Comparison of ENCODE assay signal across 27 cellular contexts in genomic region chr4:26201119-26201518, GRCh38.
A peak's percentile ranks its signal among the peaks of the same experiment; 100 is the strongest.
DNase-seq lines count a peak whose midpoint lies in the region; ATAC-seq lines count a peak whose summit lies in the region.
"Had no signal": no experiment of that assay in that cellular context is flagged by ENCODE, and none has a peak within 500 bp of the region (broad histone marks: within the 10 kb centered on the region; RNA-seq: fewer than 3 reads in every experiment).

No MANE protein-coding gene starts in this region.

- DNase-seq in EH (ENCODE audit: low read depth): peak; percentile 64
- peak; percentile 40 for DNase-seq in HS-5 (ENCODE audit: low read depth)
- DNase-seq in SKM-1 treated with dmso at 0.1 percent for 144 hours (lab: John Stamatoyannopoulos, UW; ENCODE audit: unreplicated experiment): peak; percentile 71
- peak; percentile 43 for DNase-seq in kidney tubule cell (ENCODE audit: low spot score)
- no peak for DNase-seq in medulla oblongata (ENCODE audit: extremely low spot score)
- DNase-seq: activated CD4-positive, alpha-beta T cell treated with anti-CD3 and anti-CD28 coated beads for 48 hours; activated naive CD8-positive, alpha-beta T cell treated with anti-CD3 and anti-CD28 coated beads for 36 hours; activated T-cell treated with anti-CD3 and anti-CD28 coated beads, Interleukin-2, amount 50 U/mL, for 72 hours; brain microvascular endothelial cell; colonic mucosa; COR-L47; DMS79; endodermal cell; head of caudate nucleus; left colon; mesendoderm; MG63; NCI-H2029; NCI-H226; NCI-H82; Right ventricle myocardium superior; spleen; stimulated activated CD4-positive, alpha-beta T cell treated with anti-CD3 and anti-CD28 coated beads, Interleukin-4, amount 100 ng/mL, for 24 hours; stimulated activated naive CD4-positive, alpha-beta T cell treated with Interleukin-2 at 50 U/mL for 16 hours; T-cell had no signal

- ATAC-seq in GM18909 (IDR thresholded peaks at IDR 0.05; ENCODE audit: poor library complexity, unreplicated experiment) (no peak), HG03520 (IDR thresholded peaks at IDR 0.05; ENCODE audit: unreplicated experiment) (no peak)
- ATAC-seq: activated T-cell treated with anti-CD3 and anti-CD28 coated beads, Interleukin-2, amount 50 U/mL, for 72 hours; left colon; T-cell had no signal
